In genomic region chr10:98467506-98468318, GRCh38 we compare ENCODE assay signal across 8 cellular contexts. TPM values are rescaled to one million over a fixed set of nuclear protein-coding genes. Genes with fewer than 3 reads are reported as not detected.
DNase-seq lines count a peak whose midpoint lies in the region; ATAC-seq and TF ChIP-seq lines count a peak whose summit lies in the region.

No MANE protein-coding gene starts in this region.

- H3K27me3 ChIP-seq in kidney epithelial cell (ENCODE audit: control insufficient read depth, insufficient read depth, low read length): no peaks in the 10 kb centered on the region

- H3K36me3 ChIP-seq in kidney epithelial cell (ENCODE audit: control insufficient read depth, insufficient read depth, low read length): no peaks in the 10 kb centered on the region

- ATAC-seq in GM18861 (IDR thresholded peaks at IDR 0.05; ENCODE audit: unreplicated experiment) (peak; percentile 88), HG03066 (IDR thresholded peaks at IDR 0.05; ENCODE audit: low read depth, unreplicated experiment) (peak; percentile 97)

- TF ChIP-seq CTCF in choroid plexus epithelial cell (conservative IDR thresholded peaks at IDR 0.05; ENCODE audit: low read depth, low read length) (peak; percentile 85), kidney epithelial cell (IDR thresholded peaks at IDR 0.05; ENCODE audit: insufficient read depth, low read length, poor library complexity, severe bottlenecking) (peak; percentile 83)

- H3K4me3 ChIP-seq in choroid plexus epithelial cell (ENCODE audit: low read depth, low read length) (peak overlapping the region; percentile 47), kidney epithelial cell (ENCODE audit: low read depth, low read length) (peak overlapping the region; percentile 38)

- DNase-seq in AG08396 (ENCODE audit: low spot score) (peak; percentile 93), NCI-H2196 treated with DMSO at 0.1 percent for 48 hours (lab: John Stamatoyannopoulos, UW; ENCODE audit: unreplicated experiment) (peak; percentile 48), choroid plexus epithelial cell (ENCODE audit: low read depth) (peak; percentile 90), kidney epithelial cell (ENCODE audit: low read depth) (peak; percentile 37)
- DNase-seq in activated CD4-positive, CD25-positive, alpha-beta regulatory T cell (lab: John Stamatoyannopoulos, UW): peak; percentile 22 to 39 (median 30)
- peak; percentile 18 to 25 for DNase-seq in stimulated activated CD4-positive, alpha-beta T cell treated with anti-CD3 and anti-CD28 coated beads, Interleukin-15, amount 100 ng/mL, for 1 hour (ENCODE audit: low read depth in 1 of 2, low spot score in 1 of 2)

RNA-seq across cellular contexts. Expression of gene HPS1, which starts 21.0 kb away (rescaled TPM):
- 64.0 and 75.4 TPM in 2 replicates for total RNA-seq in kidney epithelial cell

RNA-seq across cellular contexts. Expression of gene PYROXD2, which starts 52.7 kb away (rescaled TPM):
- total RNA-seq in kidney epithelial cell: 5.8 and 5.9 TPM in 2 replicates

Comparison
In these comparisons a context has a peak if more than half of its experiments do, and no peak if none do; other contexts are left out.
1. Peak in every context shown above with its lines: DNase-seq, ATAC-seq and H3K4me3 ChIP-seq.
2. DNase-seq: peak in every context shown above with its lines; median percentile 93 in AG08396; 90 in choroid plexus epithelial cell; 48 in NCI-H2196 treated with DMSO at 0.1 percent for 48 hours; 37 in kidney epithelial cell; 30 in activated CD4-positive, CD25-positive, alpha-beta regulatory T cell; 22 in stimulated activated CD4-positive, alpha-beta T cell treated with anti-CD3 and anti-CD28 coated beads, Interleukin-15, amount 100 ng/mL, for 1 hour.